In the genomic region with DNA sequence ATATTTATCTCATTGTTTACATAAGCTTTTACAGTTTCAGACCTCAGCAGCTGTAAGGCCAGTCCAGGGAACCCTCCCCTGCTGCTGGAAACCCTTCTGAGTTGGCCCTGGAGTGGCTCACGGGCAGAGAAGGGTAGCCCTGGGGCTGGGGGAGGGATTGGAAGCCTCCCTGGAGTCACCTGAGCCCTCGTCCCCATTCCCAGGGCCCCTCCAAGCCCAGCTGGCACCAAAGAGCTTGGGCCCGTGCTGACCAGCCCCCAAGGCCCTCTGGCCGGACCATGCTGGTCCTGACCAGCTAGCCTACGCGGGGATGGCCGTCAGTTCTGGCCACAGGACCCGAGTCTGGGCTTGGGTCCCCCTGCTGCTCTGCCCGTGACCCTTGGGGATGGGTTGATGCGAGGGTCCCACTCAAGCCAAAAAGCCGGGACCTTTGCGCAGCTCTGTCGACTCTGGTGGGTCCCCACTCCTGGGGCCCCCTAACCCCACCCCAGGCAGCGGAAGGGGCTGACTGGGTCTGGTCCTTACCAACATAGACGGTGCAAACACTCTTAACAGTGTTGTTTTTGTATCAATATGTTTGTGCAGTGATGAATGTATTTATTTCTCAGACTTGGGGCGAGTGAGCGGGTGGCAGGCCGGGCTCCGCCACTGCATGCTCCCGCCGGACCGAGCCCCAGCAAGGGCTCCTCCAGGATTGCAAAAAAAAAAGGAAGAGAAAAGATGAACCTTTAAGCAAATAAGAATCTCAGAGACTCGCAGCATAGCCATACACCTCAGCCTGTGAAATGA, we compare ENCODE assay signal across 1 cellular context.
TF ChIP-seq lines count a peak whose summit lies in the region.

No MANE protein-coding gene starts in this region.

TF ChIP-seq in IMR-90, 13 proteins besides CTCF, POLR2A, EP300 and RAD21:
- TF ChIP-seq, protein P1, sequence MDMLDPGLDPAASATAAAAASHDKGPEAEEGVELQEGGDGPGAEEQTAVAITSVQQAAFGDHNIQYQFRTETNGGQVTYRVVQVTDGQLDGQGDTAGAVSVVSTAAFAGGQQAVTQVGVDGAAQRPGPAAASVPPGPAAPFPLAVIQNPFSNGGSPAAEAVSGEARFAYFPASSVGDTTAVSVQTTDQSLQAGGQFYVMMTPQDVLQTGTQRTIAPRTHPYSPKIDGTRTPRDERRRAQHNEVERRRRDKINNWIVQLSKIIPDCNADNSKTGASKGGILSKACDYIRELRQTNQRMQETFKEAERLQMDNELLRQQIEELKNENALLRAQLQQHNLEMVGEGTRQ (IDR thresholded peaks at IDR 0.05; ENCODE audit: low read depth, low read length), result no peak
- TF ChIP-seq FOS (IDR thresholded peaks at IDR 0.05; ENCODE audit: low read depth, low read length) (no peak), BHLHE40 (IDR thresholded peaks at IDR 0.05; ENCODE audit: low read depth, low read length) (no peak), CHD1 (IDR thresholded peaks at IDR 0.05; ENCODE audit: low read depth, low read length) (no peak), RCOR1 (IDR thresholded peaks at IDR 0.05; ENCODE audit: insufficient replicate concordance, low read length) (no peak), RFX5 (IDR thresholded peaks at IDR 0.05; ENCODE audit: low read depth, low read length) (no peak)
- TF ChIP-seq, protein P2, sequence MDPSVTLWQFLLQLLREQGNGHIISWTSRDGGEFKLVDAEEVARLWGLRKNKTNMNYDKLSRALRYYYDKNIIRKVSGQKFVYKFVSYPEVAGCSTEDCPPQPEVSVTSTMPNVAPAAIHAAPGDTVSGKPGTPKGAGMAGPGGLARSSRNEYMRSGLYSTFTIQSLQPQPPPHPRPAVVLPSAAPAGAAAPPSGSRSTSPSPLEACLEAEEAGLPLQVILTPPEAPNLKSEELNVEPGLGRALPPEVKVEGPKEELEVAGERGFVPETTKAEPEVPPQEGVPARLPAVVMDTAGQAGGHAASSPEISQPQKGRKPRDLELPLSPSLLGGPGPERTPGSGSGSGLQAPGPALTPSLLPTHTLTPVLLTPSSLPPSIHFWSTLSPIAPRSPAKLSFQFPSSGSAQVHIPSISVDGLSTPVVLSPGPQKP (IDR thresholded peaks at IDR 0.05; ENCODE audit: borderline replicate concordance, low read depth, low read length), result no peak
